ENCODE assay signal across 21 cellular contexts in genomic region chr3:45566205-45566604, GRCh38. TPM values are rescaled to one million over a fixed set of nuclear protein-coding genes. Genes with fewer than 3 reads are reported as not detected.
DNase-seq lines count a peak whose midpoint lies in the region; ATAC-seq and TF ChIP-seq lines count a peak whose summit lies in the region.
"Had no signal": no experiment of that assay in that cellular context is flagged by ENCODE, and none has a peak within 500 bp of the region (broad histone marks: within the 10 kb centered on the region; RNA-seq: fewer than 3 reads in every experiment).

No MANE protein-coding gene starts in this region.

- POLR2A ChIA-PET in activated CD4-positive, alpha-beta T cell treated with anti-CD3 and anti-CD28 coated beads, Interleukin-2, amount 10 ng/mL, durations not matched to agents 7 days and 5 days (lab: Charles Lee): no interaction called here
- POLR2A ChIA-PET in OCI-LY7 (lab: Charles Lee): no interaction called here
- POLR2A ChIA-PET in naive thymus-derived CD4-positive, alpha-beta T cell (lab: Charles Lee): no interaction called here

- no peaks in the 10 kb centered on the region for H3K79me2 ChIP-seq in DOHH2 (ENCODE audit: control insufficient read depth, low read length)
- H3K79me2 ChIP-seq in OCI-LY7 (ENCODE audit: insufficient read depth, low read depth, low read length): no peaks in the 10 kb centered on the region

- H3F3A ChIP-seq in DOHH2 (ENCODE audit: control insufficient read depth, insufficient read depth): no peaks in the 10 kb centered on the region

- peaks cover 52% of the 10 kb centered on the region for H3K4me1 ChIP-seq in DOHH2 (ENCODE audit: control insufficient read depth, low read length)
- peaks cover 66% of the 10 kb centered on the region for H3K4me1 ChIP-seq in OCI-LY7 (ENCODE audit: insufficient read depth, low read length, poor library complexity, severe bottlenecking)
- peaks cover 3 to 11% of the 10 kb centered on the region in 2 donors for H3K4me1 ChIP-seq in naive thymus-derived CD4-positive, alpha-beta T cell (ENCODE audit: control insufficient read depth in 2 of 2, insufficient read depth in 2 of 2, low read length in 2 of 2)
- H3K4me1 ChIP-seq: uterus had no signal

- peaks cover 33% of the 10 kb centered on the region for H3K4me1 Mint-ChIP-seq in activated CD4-positive, alpha-beta T cell treated with anti-CD3 and anti-CD28 coated beads, Interleukin-2, amount 10 ng/mL, durations not matched to agents 24 days and 14 days
- peaks cover 24% of the 10 kb centered on the region for H3K4me1 Mint-ChIP-seq in activated CD4-positive, alpha-beta T cell treated with anti-CD3 and anti-CD28 coated beads, Interleukin-2, amount 10 ng/mL, durations not matched to agents 7 days and 5 days
- H3K4me1 Mint-ChIP-seq in naive thymus-derived CD4-positive, alpha-beta T cell: peaks cover 10 to 30% (median 22%) of the 10 kb centered on the region in 7 donors

- H3K36me3 ChIP-seq in DOHH2 (ENCODE audit: control insufficient read depth, low read length) (no peaks in the 10 kb centered on the region), OCI-LY7 (ENCODE audit: insufficient read depth, low read length) (no peaks in the 10 kb centered on the region; the same call in 1 of the 2 replicates)
- no peaks in the 10 kb centered on the region for H3K36me3 ChIP-seq in naive thymus-derived CD4-positive, alpha-beta T cell (ENCODE audit: control insufficient read depth in 2 of 3, insufficient read depth in 3 of 3, low read length in 3 of 3)
- H3K36me3 ChIP-seq: cardiac muscle cell, SJCRH30, uterus had no signal

- DNase-seq in activated CD4-positive, alpha-beta T cell treated with anti-CD3 and anti-CD28 coated beads, Interleukin-2, amount 10 ng/mL, durations not matched to agents 24 days and 14 days: no peak
- no peak for DNase-seq in activated CD4-positive, alpha-beta T cell treated with anti-CD3 and anti-CD28 coated beads, Interleukin-2, amount 10 ng/mL, durations not matched to agents 7 days and 5 days
- no peak for DNase-seq in OCI-LY7 (ENCODE audit: low spot score)
- no peak for DNase-seq in naive thymus-derived CD4-positive, alpha-beta T cell
- no peak for DNase-seq in RKO (ENCODE audit: low spot score)
- no peak for DNase-seq in NCI-H1048 (lab: John Stamatoyannopoulos, UW)
- DNase-seq: activated CD4-positive, alpha-beta T cell treated with anti-CD3 and anti-CD28 coated beads for 1 hour; activated gamma-delta T cell; CD8-positive, alpha-beta T cell; DMS53; foreskin melanocyte; NCI-H1930; NCI-H446 treated with DMSO at 0.1 percent for 48 hours; OCI-M1; SJCRH30; uterus had no signal

- peak overlapping the region; percentile 61 for H3K4me2 ChIP-seq in DOHH2 (ENCODE audit: low read length)
- peak overlapping the region; percentile 29; the same call in 1 of the 2 replicates for H3K4me2 ChIP-seq in OCI-LY7 (ENCODE audit: low read length)

- no peaks in the 10 kb centered on the region for H3K9me3 Mint-ChIP-seq in activated CD4-positive, alpha-beta T cell treated with anti-CD3 and anti-CD28 coated beads, Interleukin-2, amount 10 ng/mL, durations not matched to agents 24 days and 14 days
- H3K9me3 Mint-ChIP-seq in activated CD4-positive, alpha-beta T cell treated with anti-CD3 and anti-CD28 coated beads, Interleukin-2, amount 10 ng/mL, durations not matched to agents 7 days and 5 days: no peaks in the 10 kb centered on the region
- H3K9me3 Mint-ChIP-seq in naive thymus-derived CD4-positive, alpha-beta T cell: peaks cover 0 to 5% (median 0%) of the 10 kb centered on the region in 11 donors
- H3K9me3 Mint-ChIP-seq: CD8-positive, alpha-beta T cell; T-helper 2 cell treated with Interferon-gamma antibody and Interleukin-4, amounts not matched to agents 5 μg/mL and 100 μg/mL, for 36 hours had no signal

- H3K27ac ChIP-seq in DOHH2 (ENCODE audit: low read depth, low read length): no peak overlapping the region
- no peak overlapping the region for H3K27ac ChIP-seq in OCI-LY7 (ENCODE audit: low read depth, low read length, poor library complexity, severe bottlenecking)
- H3K27ac ChIP-seq in naive thymus-derived CD4-positive, alpha-beta T cell (ENCODE audit: low read depth, low read length): no peak overlapping the region
- H3K27ac ChIP-seq: cardiac muscle cell, uterus had no signal

- BruUV-seq in OCI-LY7 (replicated peaks; lab: Mats Ljungman, UMichigan): no TSS peak

- CTCF ChIA-PET in activated CD4-positive, alpha-beta T cell treated with anti-CD3 and anti-CD28 coated beads, Interleukin-2, amount 10 ng/mL, durations not matched to agents 7 days and 5 days (lab: Charles Lee): interaction anchor here (0.8 to 1.5 kb wide), 2 partner anchors 25 to 285 kb away, joined by 3 to 4 read pairs; no protein-coding TSS in a partner anchor
- CTCF ChIA-PET in OCI-LY7 (lab: Charles Lee; ENCODE audit: unreplicated experiment): no interaction called here
- CTCF ChIA-PET in naive thymus-derived CD4-positive, alpha-beta T cell (lab: Charles Lee): no interaction called here

- no peaks in the 10 kb centered on the region for H3K27me3 Mint-ChIP-seq in activated CD4-positive, alpha-beta T cell treated with anti-CD3 and anti-CD28 coated beads, Interleukin-2, amount 10 ng/mL, durations not matched to agents 24 days and 14 days
- no peaks in the 10 kb centered on the region for H3K27me3 Mint-ChIP-seq in activated CD4-positive, alpha-beta T cell treated with anti-CD3 and anti-CD28 coated beads, Interleukin-2, amount 10 ng/mL, durations not matched to agents 7 days and 5 days
- no peaks in the 10 kb centered on the region for H3K27me3 Mint-ChIP-seq in naive thymus-derived CD4-positive, alpha-beta T cell

- H3K4me3 Mint-ChIP-seq in activated CD4-positive, alpha-beta T cell treated with anti-CD3 and anti-CD28 coated beads, Interleukin-2, amount 10 ng/mL, durations not matched to agents 24 days and 14 days: no peak overlapping the region
- H3K4me3 Mint-ChIP-seq in activated CD4-positive, alpha-beta T cell treated with anti-CD3 and anti-CD28 coated beads, Interleukin-2, amount 10 ng/mL, durations not matched to agents 7 days and 5 days: no peak overlapping the region
- H3K4me3 Mint-ChIP-seq in naive thymus-derived CD4-positive, alpha-beta T cell: no peak overlapping the region
- H3K4me3 Mint-ChIP-seq: CD8-positive, alpha-beta T cell; nephron had no signal

- TF ChIP-seq CTCF in DOHH2 (IDR thresholded peaks at IDR 0.05; ENCODE audit: low read depth, low read length, poor library complexity, severe bottlenecking) (no peak), OCI-LY7 (conservative IDR thresholded peaks at IDR 0.05; ENCODE audit: low read length) (no peak)

- H3K27me3 ChIP-seq in DOHH2 (ENCODE audit: control insufficient read depth, low read length): no peaks in the 10 kb centered on the region
- no peaks in the 10 kb centered on the region for H3K27me3 ChIP-seq in naive thymus-derived CD4-positive, alpha-beta T cell (ENCODE audit: control insufficient read depth in 2 of 2, insufficient read depth in 2 of 2, low read length in 2 of 2)
- H3K27me3 ChIP-seq: cardiac muscle cell, SJCRH30, uterus had no signal

- H3K9me3 ChIP-seq in DOHH2 (ENCODE audit: control insufficient read depth, insufficient read depth, low read length): no peaks in the 10 kb centered on the region
- H3K9me3 ChIP-seq in OCI-LY7 (ENCODE audit: low read length): 0 out of 2 replicates have a peak, but pooled peaks cover 11% of the 10 kb centered on the region
- H3K9me3 ChIP-seq in naive thymus-derived CD4-positive, alpha-beta T cell (ENCODE audit: control insufficient read depth in 2 of 3, low read length in 3 of 3): no peaks in the 10 kb centered on the region
- H3K9me3 ChIP-seq: uterus had no signal

- H4K20me1 ChIP-seq in DOHH2 (ENCODE audit: control insufficient read depth, insufficient read depth, low read depth, low read length) (no peaks in the 10 kb centered on the region), OCI-LY7 (ENCODE audit: insufficient read depth, low read length) (no peaks in the 10 kb centered on the region)

- no peak overlapping the region for H2AFZ ChIP-seq in OCI-LY7 (ENCODE audit: low read length)

- H3K4me3 ChIP-seq in DOHH2 (ENCODE audit: low read length) (peak overlapping the region; percentile 14; the same call in 1 of the 2 replicates), OCI-LY7 (ENCODE audit: low read depth, low read length, poor library complexity, severe bottlenecking) (no peak overlapping the region)
- no peak overlapping the region for H3K4me3 ChIP-seq in naive thymus-derived CD4-positive, alpha-beta T cell (ENCODE audit: low read length)
- H3K4me3 ChIP-seq: cardiac muscle cell, SJCRH30, uterus had no signal

- ATAC-seq in naive thymus-derived CD4-positive, alpha-beta T cell: peak; percentile 72
- ATAC-seq in HG02623 (IDR thresholded peaks at IDR 0.05; ENCODE audit: unreplicated experiment): no peak
- ATAC-seq: CD8-positive, alpha-beta T cell had no signal

- H3K9me2 ChIP-seq in DOHH2 (replicated peaks; ENCODE audit: control insufficient read depth, low read length) (no peaks in the 10 kb centered on the region), OCI-LY7 (ENCODE audit: insufficient read depth, low read length) (no peaks in the 10 kb centered on the region)

- H3K36me3 Mint-ChIP-seq in activated CD4-positive, alpha-beta T cell treated with anti-CD3 and anti-CD28 coated beads, Interleukin-2, amount 10 ng/mL, durations not matched to agents 24 days and 14 days (ENCODE audit: low read depth): no peaks in the 10 kb centered on the region
- peaks cover 2% of the 10 kb centered on the region for H3K36me3 Mint-ChIP-seq in activated CD4-positive, alpha-beta T cell treated with anti-CD3 and anti-CD28 coated beads, Interleukin-2, amount 10 ng/mL, durations not matched to agents 7 days and 5 days (ENCODE audit: low read depth)
- H3K36me3 Mint-ChIP-seq in naive thymus-derived CD4-positive, alpha-beta T cell: peaks cover 0 to 6% (median 3%) of the 10 kb centered on the region in 5 donors
- H3K36me3 Mint-ChIP-seq: CD8-positive, alpha-beta T cell had no signal

- peak overlapping the region; percentile 92 for H3K27ac Mint-ChIP-seq in activated CD4-positive, alpha-beta T cell treated with anti-CD3 and anti-CD28 coated beads, Interleukin-2, amount 10 ng/mL, durations not matched to agents 24 days and 14 days
- H3K27ac Mint-ChIP-seq in activated CD4-positive, alpha-beta T cell treated with anti-CD3 and anti-CD28 coated beads, Interleukin-2, amount 10 ng/mL, durations not matched to agents 7 days and 5 days: no peak overlapping the region
- H3K27ac Mint-ChIP-seq in naive thymus-derived CD4-positive, alpha-beta T cell: peak overlapping the region in 2 of 9 donors; percentile 27 to 60
- H3K27ac Mint-ChIP-seq: CD8-positive, alpha-beta T cell; T-helper 2 cell treated with Interferon-gamma antibody and Interleukin-4, amounts not matched to agents 5 μg/mL and 100 μg/mL, for 36 hours had no signal

- intact Hi-C loops in activated CD4-positive, alpha-beta T cell treated with anti-CD3 and anti-CD28 coated beads, Interleukin-2, amount 10 ng/mL, durations not matched to agents 24 days and 14 days (cut with micrococcal nuclease): loop anchor here (5.0 kb wide), 1 partner anchor 39 kb away; no protein-coding TSS in a partner anchor
- intact Hi-C loops in OCI-LY7 (cut with micrococcal nuclease; ENCODE audit: unreplicated experiment): no loop called here
- intact Hi-C loops in naive thymus-derived CD4-positive, alpha-beta T cell (cut with micrococcal nuclease): no loop called here

RNA-seq across cellular contexts. Expression of gene LIMD1, which starts 28.3 kb away (rescaled TPM):
- 36.2 and 39.8 TPM in 2 replicates for total RNA-seq in activated CD4-positive, alpha-beta T cell treated with anti-CD3 and anti-CD28 coated beads, Interleukin-2, amount 10 ng/mL, durations not matched to agents 24 days and 14 days
- total RNA-seq in activated CD4-positive, alpha-beta T cell treated with anti-CD3 and anti-CD28 coated beads, Interleukin-2, amount 10 ng/mL, durations not matched to agents 7 days and 5 days: 10 to 100 TPM; 45.1 to 47.7 TPM
- total RNA-seq in OCI-LY7 (2014; rRNA removed; shearing (Covaris generic)): 8.6 and 11.0 TPM in 2 replicates
- total RNA-seq in OCI-LY7 (2022): 12.4 and 15.5 TPM in 2 replicates
- total RNA-seq in naive thymus-derived CD4-positive, alpha-beta T cell: 10 to 100 TPM; 26.0 to 49.3 (median 28.6) TPM
- 1 to 10 TPM; 5.9 to 6.1 TPM for polyA plus RNA-seq in naive thymus-derived CD4-positive, alpha-beta T cell
